8 cellular contexts compared by ENCODE assay signal in genomic region chr17:50079334-50080095, GRCh38. TPM values are rescaled to one million over a fixed set of nuclear protein-coding genes. Genes with fewer than 3 reads are reported as not detected.
DNase-seq lines count a peak whose midpoint lies in the region; ATAC-seq and TF ChIP-seq lines count a peak whose summit lies in the region.
"Had no signal": no experiment of that assay in that cellular context is flagged by ENCODE, and none has a peak within 500 bp of the region (broad histone marks: within the 10 kb centered on the region; RNA-seq: fewer than 3 reads in every experiment).

No MANE protein-coding gene starts in this region.

- no peaks in the 10 kb centered on the region for H3K4me1 Mint-ChIP-seq in effector memory CD8-positive, alpha-beta T cell (ENCODE audit: low read depth in 2 of 2)
- no peaks in the 10 kb centered on the region for H3K4me1 Mint-ChIP-seq in mesothelial cell of epicardium
- H3K4me1 Mint-ChIP-seq: T-cell had no signal

- H3K27ac Mint-ChIP-seq in effector memory CD8-positive, alpha-beta T cell, result no peak overlapping the region
- no peak overlapping the region for H3K27ac Mint-ChIP-seq in mesothelial cell of epicardium
- H3K27ac Mint-ChIP-seq: T-cell had no signal

- no peaks in the 10 kb centered on the region for H3K27me3 Mint-ChIP-seq in effector memory CD8-positive, alpha-beta T cell
- H3K27me3 Mint-ChIP-seq in mesothelial cell of epicardium (ENCODE audit: low read depth), result no peaks in the 10 kb centered on the region
- H3K27me3 Mint-ChIP-seq: T-cell had no signal

- DNase-seq in NCI-H524 (lab: John Stamatoyannopoulos, UW) (peak; percentile 98), omental fat pad (ENCODE audit: low spot score) (no peak), HPDE6-E6E7 (ENCODE audit: extremely low spot score) (no peak), mesothelial cell of epicardium (ENCODE audit: low spot score in 2 of 2, unreplicated experiment in 2 of 2) (no peak)
- DNase-seq in effector memory CD8-positive, alpha-beta T cell, result peak in 1 of 3 experiments; percentile 31

- no peak overlapping the region for H3K4me3 Mint-ChIP-seq in effector memory CD8-positive, alpha-beta T cell
- H3K4me3 Mint-ChIP-seq in mesothelial cell of epicardium, result no peak overlapping the region
- H3K4me3 Mint-ChIP-seq: T-cell had no signal

- peak; percentile 52 for ATAC-seq in GM18867 (IDR thresholded peaks at IDR 0.05; ENCODE audit: unreplicated experiment)
- ATAC-seq in effector memory CD8-positive, alpha-beta T cell (replicated peaks), result peak; percentile 41
- ATAC-seq in omental fat pad (ENCODE audit: low FRiP score), result peak; percentile 34
- ATAC-seq in GM19463 (IDR thresholded peaks at IDR 0.05; ENCODE audit: unreplicated experiment), result no peak
- ATAC-seq: T-cell had no signal

- no peaks in the 10 kb centered on the region for H3K9me3 Mint-ChIP-seq in effector memory CD8-positive, alpha-beta T cell
- no peaks in the 10 kb centered on the region for H3K9me3 Mint-ChIP-seq in mesothelial cell of epicardium
- H3K9me3 Mint-ChIP-seq: T-cell had no signal

- peaks cover 2% of the 10 kb centered on the region for H3K36me3 Mint-ChIP-seq in effector memory CD8-positive, alpha-beta T cell (ENCODE audit: insufficient read depth)
- peaks cover 54% of the 10 kb centered on the region for H3K36me3 Mint-ChIP-seq in mesothelial cell of epicardium

- no peak for TF ChIP-seq CTCF in omental fat pad (IDR thresholded peaks at IDR 0.05)
- no peak for TF ChIP-seq CTCF in mesothelial cell of epicardium (IDR thresholded peaks at IDR 0.05; ENCODE audit: unreplicated experiment)

RNA-seq across cellular contexts. Expression of gene PDK2, which starts 15.6 kb away (rescaled TPM):
- total RNA-seq in omental fat pad, result 10 to 100 TPM; 42.2 to 72.7 (median 50.7) TPM
- total RNA-seq in mesothelial cell of epicardium, result 44.6 to 46.0 TPM (median 45.4 TPM) in 3 replicates

RNA-seq across cellular contexts. Expression of gene ITGA3, which starts 23.6 kb away (rescaled TPM):
- 10 to 100 TPM; 28.5 to 99.8 (median 41.2) TPM for total RNA-seq in omental fat pad
- total RNA-seq in mesothelial cell of epicardium, result 133 to 149 TPM (median 143 TPM) in 3 replicates

RNA-seq across cellular contexts. Expression of gene SAMD14, which starts 50.4 kb away (rescaled TPM):
- total RNA-seq in omental fat pad (under 1 TPM in 2 of 4 donors, not detected in 2; 0.12 to 0.44 TPM), mesothelial cell of epicardium (17.3 to 20.0 TPM (median 19.4 TPM) in 3 replicates)

Comparison
In these comparisons a context has a peak if more than half of its experiments do, and no peak if none do; other contexts are left out.
1. DNase-seq: peak in NCI-H524 (2 of 2); none in omental fat pad (single experiment), HPDE6-E6E7 (single experiment) and mesothelial cell of epicardium (0 of 2).
2. RNA of gene SAMD14, which starts 50.4 kb away (total RNA-seq): 17.3 to 20.0 TPM in mesothelial cell of epicardium; 0.12 to 0.44 TPM in omental fat pad; every median in the first group is over 10 times any median in the second.